Comparison of ENCODE assay signal across 1 cellular context in the genomic region with DNA sequence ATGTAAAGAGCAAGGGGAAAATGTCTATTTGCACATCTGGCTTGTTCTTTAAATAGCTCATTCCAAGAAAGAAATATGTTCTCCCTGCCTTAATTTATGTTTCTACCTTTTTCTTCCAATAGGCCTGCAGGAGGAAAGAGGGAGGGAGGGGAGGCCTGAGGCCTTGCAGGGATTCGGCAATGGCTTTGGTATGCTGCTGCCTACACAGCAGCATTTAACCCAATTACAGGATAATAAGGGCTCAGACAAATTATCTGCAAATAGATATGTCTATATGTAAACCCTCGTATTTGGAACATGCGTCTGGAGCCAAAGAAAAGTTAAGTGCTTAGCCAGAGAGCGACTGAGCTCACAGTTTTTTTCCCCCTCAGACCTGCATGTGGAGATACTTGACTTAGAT.
TF ChIP-seq lines count a peak whose summit lies in the region.

No MANE protein-coding gene starts in this region.

TF ChIP-seq in IMR-90, 13 proteins besides CTCF, POLR2A, EP300 and RAD21 (continued from another document):
- TF ChIP-seq USF2 (IDR thresholded peaks at IDR 0.05; ENCODE audit: low read depth, low read length) (no peak), RFX5 (IDR thresholded peaks at IDR 0.05; ENCODE audit: low read depth, low read length) (no peak), SMC3 (IDR thresholded peaks at IDR 0.05; ENCODE audit: low read depth, low read length) (no peak), CEBPB (IDR thresholded peaks at IDR 0.05; ENCODE audit: low read depth, low read length) (no peak), MXI1 (IDR thresholded peaks at IDR 0.05; ENCODE audit: borderline replicate concordance, low read depth, low read length) (no peak), BHLHE40 (IDR thresholded peaks at IDR 0.05; ENCODE audit: low read depth, low read length) (no peak)
- TF ChIP-seq, protein P1, sequence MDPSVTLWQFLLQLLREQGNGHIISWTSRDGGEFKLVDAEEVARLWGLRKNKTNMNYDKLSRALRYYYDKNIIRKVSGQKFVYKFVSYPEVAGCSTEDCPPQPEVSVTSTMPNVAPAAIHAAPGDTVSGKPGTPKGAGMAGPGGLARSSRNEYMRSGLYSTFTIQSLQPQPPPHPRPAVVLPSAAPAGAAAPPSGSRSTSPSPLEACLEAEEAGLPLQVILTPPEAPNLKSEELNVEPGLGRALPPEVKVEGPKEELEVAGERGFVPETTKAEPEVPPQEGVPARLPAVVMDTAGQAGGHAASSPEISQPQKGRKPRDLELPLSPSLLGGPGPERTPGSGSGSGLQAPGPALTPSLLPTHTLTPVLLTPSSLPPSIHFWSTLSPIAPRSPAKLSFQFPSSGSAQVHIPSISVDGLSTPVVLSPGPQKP (IDR thresholded peaks at IDR 0.05; ENCODE audit: borderline replicate concordance, low read depth, low read length), result no peak
TF ChIP-seq in IMR-90: peak in this region for 0.
